In genomic region chr4:5032825-5033224, GRCh38 we compare ENCODE assay signal across 2 cellular contexts.
TF ChIP-seq lines count a peak whose summit lies in the region.

No MANE protein-coding gene starts in this region.

TF ChIP-seq in IMR-90, 13 proteins besides CTCF, POLR2A, EP300 and RAD21:
- TF ChIP-seq USF2 (IDR thresholded peaks at IDR 0.05; ENCODE audit: low read depth, low read length) (no peak), FOS (IDR thresholded peaks at IDR 0.05; ENCODE audit: low read depth, low read length) (no peak), CEBPB (IDR thresholded peaks at IDR 0.05; ENCODE audit: low read depth, low read length) (no peak), MAFK (IDR thresholded peaks at IDR 0.05; ENCODE audit: low read depth, low read length) (no peak), CHD1 (IDR thresholded peaks at IDR 0.05; ENCODE audit: low read depth, low read length) (no peak), SMC3 (IDR thresholded peaks at IDR 0.05; ENCODE audit: low read depth, low read length) (no peak)

TF ChIP-seq in K562, 482 proteins besides CTCF, POLR2A, EP300 and RAD21:
- TF ChIP-seq CXXC5 (CRISPR knock-in tag; IDR thresholded peaks at IDR 0.05) (0 out of 2 replicates have a peak, but pooled peaks have one; percentile 10), BACH1 (tag; IDR thresholded peaks at IDR 0.05) (no peak), NR4A1 (CRISPR knock-in tag; IDR thresholded peaks at IDR 0.05) (no peak), NR4A1 (tag; IDR thresholded peaks at IDR 0.05) (peak; percentile 70; the same call in 1 of the 2 replicates), CREBBP (IDR thresholded peaks at IDR 0.05; ENCODE audit: low read depth, low read length) (no peak), CHD1 (IDR thresholded peaks at IDR 0.05; ENCODE audit: low read length) (no peak), L3MBTL2 (IDR thresholded peaks at IDR 0.05) (peak; percentile 29; the same call in 1 of the 2 replicates), KAT2B (IDR thresholded peaks at IDR 0.05; ENCODE audit: low read depth, low read length) (no peak), CHAMP1 (IDR thresholded peaks at IDR 0.05) (no peak), POLR2G (IDR thresholded peaks at IDR 0.05; ENCODE audit: low read depth, low read length) (no peak), TBL1XR1 (IDR thresholded peaks at IDR 0.05; ENCODE audit: low read length in 2 of 2) (no peak), ZNF639 (CRISPR knock-in tag; conservative IDR thresholded peaks at IDR 0.05 in 1 of 2, IDR thresholded peaks at IDR 0.05 in 1 of 2) (peak in 1 of 2 experiments; percentile 53; a peak in 2 of 4 replicates), MTF1 (CRISPR knock-in tag; IDR thresholded peaks at IDR 0.05; ENCODE audit: borderline replicate concordance) (no peak), ZNF232 (CRISPR knock-in tag; IDR thresholded peaks at IDR 0.05) (no peak), ARID4B (CRISPR knock-in tag; IDR thresholded peaks at IDR 0.05) (no peak), CREB5 (CRISPR knock-in tag; IDR thresholded peaks at IDR 0.05) (no peak), KDM2B (CRISPR knock-in tag; IDR thresholded peaks at IDR 0.05) (no peak), MAX (CRISPR knock-in tag; IDR thresholded peaks at IDR 0.05) (no peak), GMEB1 (CRISPR knock-in tag; IDR thresholded peaks at IDR 0.05) (0 out of 2 replicates have a peak, but pooled peaks have one; percentile 26), RHOXF2B (CRISPR knock-in tag; conservative IDR thresholded peaks at IDR 0.05) (no peak), ZNF592 (IDR thresholded peaks at IDR 0.05) (peak; percentile 64; the same call in 1 of the 2 replicates), ID3 (CRISPR knock-in tag; IDR thresholded peaks at IDR 0.05) (no peak), ID3 (tag; IDR thresholded peaks at IDR 0.05) (no peak), CTCFL (IDR thresholded peaks at IDR 0.05; ENCODE audit: borderline replicate concordance, insufficient read depth, low read depth, low read length, poor library complexity, severe bottlenecking) (no peak)
